In genomic region chr4:184514121-184514988, GRCh38 we compare ENCODE assay signal across 1 cellular context.
TF ChIP-seq lines count a peak whose summit lies in the region.

No MANE protein-coding gene starts in this region.

TF ChIP-seq in K562, 482 proteins besides CTCF, POLR2A, EP300 and RAD21 (continued from another document and continues in another):
- TF ChIP-seq HNRNPL (IDR thresholded peaks at IDR 0.05; ENCODE audit: low read depth, low read length) (no peak), ZNF764 (CRISPR knock-in tag; IDR thresholded peaks at IDR 0.05; ENCODE audit: low read depth) (no peak), FUS (optimal IDR thresholded peaks at IDR 0.05; ENCODE audit: low read depth, low read length) (no peak), YY1 (IDR thresholded peaks at IDR 0.05; ENCODE audit: borderline replicate concordance in 1 of 3, control insufficient read depth in 1 of 3, extremely low read depth in 1 of 3, insufficient read depth in 3 of 3, insufficient read length in 1 of 3, insufficient replicate concordance in 2 of 3, low read depth in 1 of 3, low read length in 2 of 3) (peak in 1 of 3 experiments; percentile 58), TCF3 (CRISPR knock-in tag; IDR thresholded peaks at IDR 0.05) (no peak), SRSF7 (optimal IDR thresholded peaks at IDR 0.05; ENCODE audit: low read depth, low read length) (no peak), MAFK (IDR thresholded peaks at IDR 0.05; ENCODE audit: low read length) (peak; percentile 76), NFIX (CRISPR knock-in tag; IDR thresholded peaks at IDR 0.05; ENCODE audit: low read depth) (no peak), POLR2B (IDR thresholded peaks at IDR 0.05; ENCODE audit: low read depth, partially characterized antibody) (no peak), RBM22 (IDR thresholded peaks at IDR 0.05; ENCODE audit: low read depth, low read length, poor library complexity, severe bottlenecking) (no peak), SMARCE1 (IDR thresholded peaks at IDR 0.05) (peak; percentile 52), RFX7 (CRISPR knock-in tag; IDR thresholded peaks at IDR 0.05) (no peak), RNF2 (IDR thresholded peaks at IDR 0.05) (no peak), ATF1 (CRISPR knock-in tag; IDR thresholded peaks at IDR 0.05) (no peak), ATF1 (tag; IDR thresholded peaks at IDR 0.05) (0 out of 2 replicates have a peak, but pooled peaks have one; percentile 9), UBTF (IDR thresholded peaks at IDR 0.05; ENCODE audit: borderline replicate concordance in 1 of 2, low read depth in 2 of 2, low read length in 2 of 2) (0 out of 4 replicates have a peak, but pooled peaks of 1 of the 2 experiments have one; percentile 65), SMARCC2 (IDR thresholded peaks at IDR 0.05; ENCODE audit: low read depth) (peak; percentile 49; the same call in 1 of the 2 replicates), GATAD2A (IDR thresholded peaks at IDR 0.05) (no peak), ZNF507 (tag; conservative IDR thresholded peaks at IDR 0.05) (no peak), ZNF140 (CRISPR knock-in tag; IDR thresholded peaks at IDR 0.05) (no peak), ADNP (tag; IDR thresholded peaks at IDR 0.05) (no peak), IRF9 (tag; IDR thresholded peaks at IDR 0.05) (no peak), RBM39 (optimal IDR thresholded peaks at IDR 0.05; ENCODE audit: low read depth, low read length) (no peak), SETDB1 (IDR thresholded peaks at IDR 0.05; ENCODE audit: low read length) (no peak), ELK1 (CRISPR knock-in tag; IDR thresholded peaks at IDR 0.05) (no peak), POLR2AphosphoS2 (IDR thresholded peaks at IDR 0.05; ENCODE audit: low read length) (no peak), ZBTB33 (CRISPR knock-in tag; IDR thresholded peaks at IDR 0.05) (no peak), PHB (CRISPR knock-in tag; IDR thresholded peaks at IDR 0.05) (no peak), ZEB2 (IDR thresholded peaks at IDR 0.05) (no peak), GATA2 (CRISPR knock-in tag; IDR thresholded peaks at IDR 0.05) (no peak), RBM25 (IDR thresholded peaks at IDR 0.05; ENCODE audit: low read depth, low read length, severe bottlenecking) (no peak), JUND (IDR thresholded peaks at IDR 0.05; ENCODE audit: borderline replicate concordance, low read depth, low read length) (peak; percentile 93), JUND (tag; IDR thresholded peaks at IDR 0.05; ENCODE audit: borderline replicate concordance, low read depth, low read length) (peak; percentile 90; the same call in 2 of the 3 replicates), MECOM (CRISPR knock-in tag; IDR thresholded peaks at IDR 0.05) (no peak), JUN (IDR thresholded peaks at IDR 0.05; ENCODE audit: borderline replicate concordance, low read depth, low read length) (peak; percentile 65; the same call in 1 of the 2 replicates), JUN (CRISPR knock-in tag; IDR thresholded peaks at IDR 0.05; ENCODE audit: borderline replicate concordance) (no peak), ZNF830 (CRISPR knock-in tag; IDR thresholded peaks at IDR 0.05) (no peak), PHF20 (IDR thresholded peaks at IDR 0.05; ENCODE audit: partially characterized antibody) (no peak), RHOXF2B (CRISPR knock-in tag; conservative IDR thresholded peaks at IDR 0.05) (no peak), STAT5A (IDR thresholded peaks at IDR 0.05; ENCODE audit: borderline replicate concordance, low read length) (no peak), ZNF695 (CRISPR knock-in tag; IDR thresholded peaks at IDR 0.05) (no peak), POLR2H (tag; IDR thresholded peaks at IDR 0.05; ENCODE audit: low read depth) (no peak), MAFF (IDR thresholded peaks at IDR 0.05; ENCODE audit: low read length) (peak; percentile 76), CREBBP (IDR thresholded peaks at IDR 0.05; ENCODE audit: low read depth, low read length) (no peak), TRIM28 (IDR thresholded peaks at IDR 0.05) (no peak), ZNF311 (CRISPR knock-in tag; IDR thresholded peaks at IDR 0.05) (no peak), PTBP1 (IDR thresholded peaks at IDR 0.05; ENCODE audit: low read depth, low read length) (no peak)
- TF ChIP-seq, protein P1, sequence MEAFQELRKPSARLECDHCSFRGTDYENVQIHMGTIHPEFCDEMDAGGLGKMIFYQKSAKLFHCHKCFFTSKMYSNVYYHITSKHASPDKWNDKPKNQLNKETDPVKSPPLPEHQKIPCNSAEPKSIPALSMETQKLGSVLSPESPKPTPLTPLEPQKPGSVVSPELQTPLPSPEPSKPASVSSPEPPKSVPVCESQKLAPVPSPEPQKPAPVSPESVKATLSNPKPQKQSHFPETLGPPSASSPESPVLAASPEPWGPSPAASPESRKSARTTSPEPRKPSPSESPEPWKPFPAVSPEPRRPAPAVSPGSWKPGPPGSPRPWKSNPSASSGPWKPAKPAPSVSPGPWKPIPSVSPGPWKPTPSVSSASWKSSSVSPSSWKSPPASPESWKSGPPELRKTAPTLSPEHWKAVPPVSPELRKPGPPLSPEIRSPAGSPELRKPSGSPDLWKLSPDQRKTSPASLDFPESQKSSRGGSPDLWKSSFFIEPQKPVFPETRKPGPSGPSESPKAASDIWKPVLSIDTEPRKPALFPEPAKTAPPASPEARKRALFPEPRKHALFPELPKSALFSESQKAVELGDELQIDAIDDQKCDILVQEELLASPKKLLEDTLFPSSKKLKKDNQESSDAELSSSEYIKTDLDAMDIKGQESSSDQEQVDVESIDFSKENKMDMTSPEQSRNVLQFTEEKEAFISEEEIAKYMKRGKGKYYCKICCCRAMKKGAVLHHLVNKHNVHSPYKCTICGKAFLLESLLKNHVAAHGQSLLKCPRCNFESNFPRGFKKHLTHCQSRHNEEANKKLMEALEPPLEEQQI (IDR thresholded peaks at IDR 0.05): no peak
- TF ChIP-seq, protein P2, sequence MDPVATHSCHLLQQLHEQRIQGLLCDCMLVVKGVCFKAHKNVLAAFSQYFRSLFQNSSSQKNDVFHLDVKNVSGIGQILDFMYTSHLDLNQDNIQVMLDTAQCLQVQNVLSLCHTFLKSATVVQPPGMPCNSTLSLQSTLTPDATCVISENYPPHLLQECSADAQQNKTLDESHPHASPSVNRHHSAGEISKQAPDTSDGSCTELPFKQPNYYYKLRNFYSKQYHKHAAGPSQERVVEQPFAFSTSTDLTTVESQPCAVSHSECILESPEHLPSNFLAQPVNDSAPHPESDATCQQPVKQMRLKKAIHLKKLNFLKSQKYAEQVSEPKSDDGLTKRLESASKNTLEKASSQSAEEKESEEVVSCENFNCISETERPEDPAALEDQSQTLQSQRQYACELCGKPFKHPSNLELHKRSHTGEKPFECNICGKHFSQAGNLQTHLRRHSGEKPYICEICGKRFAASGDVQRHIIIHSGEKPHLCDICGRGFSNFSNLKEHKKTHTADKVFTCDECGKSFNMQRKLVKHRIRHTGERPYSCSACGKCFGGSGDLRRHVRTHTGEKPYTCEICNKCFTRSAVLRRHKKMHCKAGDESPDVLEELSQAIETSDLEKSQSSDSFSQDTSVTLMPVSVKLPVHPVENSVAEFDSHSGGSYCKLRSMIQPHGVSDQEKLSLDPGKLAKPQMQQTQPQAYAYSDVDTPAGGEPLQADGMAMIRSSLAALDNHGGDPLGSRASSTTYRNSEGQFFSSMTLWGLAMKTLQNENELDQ (CRISPR knock-in tag; IDR thresholded peaks at IDR 0.05; ENCODE audit: borderline replicate concordance): no peak
- TF ChIP-seq, protein P3, sequence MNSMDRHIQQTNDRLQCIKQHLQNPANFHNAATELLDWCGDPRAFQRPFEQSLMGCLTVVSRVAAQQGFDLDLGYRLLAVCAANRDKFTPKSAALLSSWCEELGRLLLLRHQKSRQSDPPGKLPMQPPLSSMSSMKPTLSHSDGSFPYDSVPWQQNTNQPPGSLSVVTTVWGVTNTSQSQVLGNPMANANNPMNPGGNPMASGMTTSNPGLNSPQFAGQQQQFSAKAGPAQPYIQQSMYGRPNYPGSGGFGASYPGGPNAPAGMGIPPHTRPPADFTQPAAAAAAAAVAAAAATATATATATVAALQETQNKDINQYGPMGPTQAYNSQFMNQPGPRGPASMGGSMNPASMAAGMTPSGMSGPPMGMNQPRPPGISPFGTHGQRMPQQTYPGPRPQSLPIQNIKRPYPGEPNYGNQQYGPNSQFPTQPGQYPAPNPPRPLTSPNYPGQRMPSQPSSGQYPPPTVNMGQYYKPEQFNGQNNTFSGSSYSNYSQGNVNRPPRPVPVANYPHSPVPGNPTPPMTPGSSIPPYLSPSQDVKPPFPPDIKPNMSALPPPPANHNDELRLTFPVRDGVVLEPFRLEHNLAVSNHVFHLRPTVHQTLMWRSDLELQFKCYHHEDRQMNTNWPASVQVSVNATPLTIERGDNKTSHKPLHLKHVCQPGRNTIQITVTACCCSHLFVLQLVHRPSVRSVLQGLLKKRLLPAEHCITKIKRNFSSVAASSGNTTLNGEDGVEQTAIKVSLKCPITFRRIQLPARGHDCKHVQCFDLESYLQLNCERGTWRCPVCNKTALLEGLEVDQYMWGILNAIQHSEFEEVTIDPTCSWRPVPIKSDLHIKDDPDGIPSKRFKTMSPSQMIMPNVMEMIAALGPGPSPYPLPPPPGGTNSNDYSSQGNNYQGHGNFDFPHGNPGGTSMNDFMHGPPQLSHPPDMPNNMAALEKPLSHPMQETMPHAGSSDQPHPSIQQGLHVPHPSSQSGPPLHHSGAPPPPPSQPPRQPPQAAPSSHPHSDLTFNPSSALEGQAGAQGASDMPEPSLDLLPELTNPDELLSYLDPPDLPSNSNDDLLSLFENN (IDR thresholded peaks at IDR 0.05; ENCODE audit: low read depth in 2 of 2, low read length in 2 of 2): no peak
- TF ChIP-seq, protein P4, sequence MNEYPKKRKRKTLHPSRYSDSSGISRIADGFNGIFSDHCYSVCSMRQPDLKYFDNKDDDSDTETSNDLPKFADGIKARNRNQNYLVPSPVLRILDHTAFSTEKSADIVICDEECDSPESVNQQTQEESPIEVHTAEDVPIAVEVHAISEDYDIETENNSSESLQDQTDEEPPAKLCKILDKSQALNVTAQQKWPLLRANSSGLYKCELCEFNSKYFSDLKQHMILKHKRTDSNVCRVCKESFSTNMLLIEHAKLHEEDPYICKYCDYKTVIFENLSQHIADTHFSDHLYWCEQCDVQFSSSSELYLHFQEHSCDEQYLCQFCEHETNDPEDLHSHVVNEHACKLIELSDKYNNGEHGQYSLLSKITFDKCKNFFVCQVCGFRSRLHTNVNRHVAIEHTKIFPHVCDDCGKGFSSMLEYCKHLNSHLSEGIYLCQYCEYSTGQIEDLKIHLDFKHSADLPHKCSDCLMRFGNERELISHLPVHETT (CRISPR knock-in tag; conservative IDR thresholded peaks at IDR 0.05 in 1 of 2, IDR thresholded peaks at IDR 0.05 in 1 of 2): peak in 1 of 2 experiments; percentile 48; a peak in 2 of 4 replicates
- TF ChIP-seq, protein P5, sequence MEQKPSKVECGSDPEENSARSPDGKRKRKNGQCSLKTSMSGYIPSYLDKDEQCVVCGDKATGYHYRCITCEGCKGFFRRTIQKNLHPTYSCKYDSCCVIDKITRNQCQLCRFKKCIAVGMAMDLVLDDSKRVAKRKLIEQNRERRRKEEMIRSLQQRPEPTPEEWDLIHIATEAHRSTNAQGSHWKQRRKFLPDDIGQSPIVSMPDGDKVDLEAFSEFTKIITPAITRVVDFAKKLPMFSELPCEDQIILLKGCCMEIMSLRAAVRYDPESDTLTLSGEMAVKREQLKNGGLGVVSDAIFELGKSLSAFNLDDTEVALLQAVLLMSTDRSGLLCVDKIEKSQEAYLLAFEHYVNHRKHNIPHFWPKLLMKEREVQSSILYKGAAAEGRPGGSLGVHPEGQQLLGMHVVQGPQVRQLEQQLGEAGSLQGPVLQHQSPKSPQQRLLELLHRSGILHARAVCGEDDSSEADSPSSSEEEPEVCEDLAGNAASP (IDR thresholded peaks at IDR 0.05): no peak
